10 cellular contexts compared by ENCODE assay signal in genomic region chr17:43468746-43469544, GRCh38. TPM values are rescaled to one million over a fixed set of nuclear protein-coding genes. Genes with fewer than 3 reads are reported as not detected.
DNase-seq lines count a peak whose midpoint lies in the region; ATAC-seq and TF ChIP-seq lines count a peak whose summit lies in the region.
"Had no signal": no experiment of that assay in that cellular context is flagged by ENCODE, and none has a peak within 500 bp of the region (broad histone marks: within the 10 kb centered on the region; RNA-seq: fewer than 3 reads in every experiment).

No MANE protein-coding gene starts in this region.

- H3K4me1 Mint-ChIP-seq in MCF 10A (ENCODE audit: insufficient read depth, unreplicated experiment): peaks cover 27% of the 10 kb centered on the region

- DNase-seq in MCF 10A (ENCODE audit: unreplicated experiment) (peak; percentile 95), breast epithelium (ENCODE audit: low spot score in 2 of 2) (no peak), foreskin keratinocyte (peak; percentile 100), vagina (ENCODE audit: extremely low spot score in 2 of 2) (no peak), NCI-H187 (lab: John Stamatoyannopoulos, UW) (no peak), esophagus muscularis mucosa (ENCODE audit: extremely low spot score) (no peak)

- H3K27me3 ChIP-seq in breast epithelium (no peaks in the 10 kb centered on the region), foreskin keratinocyte (no peaks in the 10 kb centered on the region), vagina (no peaks in the 10 kb centered on the region), esophagus muscularis mucosa (no peaks in the 10 kb centered on the region)
- H3K27me3 ChIP-seq: cardiac muscle cell had no signal

- H3K9me3 ChIP-seq in breast epithelium: no peaks in the 10 kb centered on the region
- no peaks in the 10 kb centered on the region for H3K9me3 ChIP-seq in vagina
- no peaks in the 10 kb centered on the region for H3K9me3 ChIP-seq in esophagus muscularis mucosa

- TF ChIP-seq EP300 in esophagus muscularis mucosa (IDR thresholded peaks at IDR 0.05): no peak

- H3K9me3 Mint-ChIP-seq in MCF 10A (ENCODE audit: unreplicated experiment): no peaks in the 10 kb centered on the region

- H3K4me3 Mint-ChIP-seq in MCF 10A (ENCODE audit: unreplicated experiment): peak overlapping the region; percentile 9

- no peak overlapping the region for H3K4me3 ChIP-seq in breast epithelium
- no peak overlapping the region for H3K4me3 ChIP-seq in vagina
- no peak overlapping the region for H3K4me3 ChIP-seq in esophagus muscularis mucosa
- H3K4me3 ChIP-seq: cardiac muscle cell had no signal

- ATAC-seq in SK-N-SH treated with all-trans-retinoic acid at 6 μM for 48 hours (peak; percentile 59), foreskin keratinocyte (peak; percentile 92), GM18861 (IDR thresholded peaks at IDR 0.05; ENCODE audit: unreplicated experiment) (no peak)

- H3K27ac Mint-ChIP-seq in MCF 10A (ENCODE audit: low read depth, unreplicated experiment): peak overlapping the region; percentile 88

- POLR2A ChIA-PET in MCF 10A (lab: Yijun Ruan, JAX): interaction anchor here (0.6 to 19.6 kb wide), 20 partner anchors 9 to 340 kb away, joined by 3 to 640 read pairs (median 9); partner anchors contain the start of genes ARL4D and DHX8

- no TSS peak for BruUV-seq in MCF 10A (replicated peaks; lab: Mats Ljungman, UMichigan)

- H3K27me3 Mint-ChIP-seq in MCF 10A (ENCODE audit: insufficient read depth, unreplicated experiment): no peaks in the 10 kb centered on the region

- H3K27ac ChIP-seq in breast epithelium (peak overlapping the region in 1 of 2 donors; percentile 52), foreskin keratinocyte (peak overlapping the region; percentile 91), vagina (peak overlapping the region; percentile 76), esophagus muscularis mucosa (replicated peaks in 1 of 4) (peak overlapping the region in 1 of 4 donors; percentile 35)
- H3K27ac ChIP-seq: C4-2B, cardiac muscle cell had no signal

- TF ChIP-seq POLR2A in breast epithelium (IDR thresholded peaks at IDR 0.05) (no peak), vagina (IDR thresholded peaks at IDR 0.05) (no peak), esophagus muscularis mucosa (IDR thresholded peaks at IDR 0.05; ENCODE audit: low read depth) (no peak)

- CTCF ChIA-PET in MCF 10A (lab: Yijun Ruan, JAX): interaction anchor here (0.6 to 4.3 kb wide), 13 partner anchors 11 to 285 kb away, joined by 3 to 40 read pairs (median 4); partner anchors contain the start of genes ARL4D and DHX8

- H3K36me3 Mint-ChIP-seq in MCF 10A (ENCODE audit: insufficient read depth, unreplicated experiment): no peaks in the 10 kb centered on the region

- H3K4me1 ChIP-seq in breast epithelium: peaks cover 0 to 5% of the 10 kb centered on the region in 2 donors
- H3K4me1 ChIP-seq in foreskin keratinocyte: peaks cover 28% of the 10 kb centered on the region
- peaks cover 24% of the 10 kb centered on the region for H3K4me1 ChIP-seq in vagina
- peaks cover 0 to 15% (median 12%) of the 10 kb centered on the region in 4 donors for H3K4me1 ChIP-seq in esophagus muscularis mucosa

- WGBS in esophagus muscularis mucosa: 86% methylated on average over 6 of the region's 7 CpGs

- H3K36me3 ChIP-seq in breast epithelium (no peaks in the 10 kb centered on the region), vagina (no peaks in the 10 kb centered on the region), esophagus muscularis mucosa (no peaks in the 10 kb centered on the region)
- H3K36me3 ChIP-seq: cardiac muscle cell had no signal

- TF ChIP-seq CTCF in MCF 10A (IDR thresholded peaks at IDR 0.05; ENCODE audit: unreplicated experiment) (no peak), breast epithelium (IDR thresholded peaks at IDR 0.05) (no peak), foreskin keratinocyte (conservative IDR thresholded peaks at IDR 0.05) (no peak), vagina (IDR thresholded peaks at IDR 0.05) (no peak), esophagus muscularis mucosa (IDR thresholded peaks at IDR 0.05) (no peak)

- intact Hi-C loops in MCF 10A (cut with micrococcal nuclease): loop anchor here (1.0 to 5.0 kb wide), 3 partner anchors 11 to 71 kb away; partner anchors contain the start of gene ARL4D
- intact Hi-C loops in breast epithelium (cut with DNase I; ENCODE audit: low total_unique reads): no loop called here
- intact Hi-C loops in vagina (cut with DNase I): loop anchor here (10.0 kb wide), 1 partner anchor 64 kb away; no protein-coding TSS in a partner anchor
- intact Hi-C loops in esophagus muscularis mucosa (cut with DNase I): no loop called here

TF ChIP-seq in SK-N-SH treated with all-trans-retinoic acid at 6 μM for 48 hours, 23 proteins besides CTCF, POLR2A, EP300 and RAD21 (continues in another document):
- TF ChIP-seq ARNTL (CRISPR knock-in tag; IDR thresholded peaks at IDR 0.05; ENCODE audit: borderline replicate concordance, low read depth) (no peak), ZFP3 (CRISPR knock-in tag; IDR thresholded peaks at IDR 0.05) (no peak), TCF4 (CRISPR knock-in tag; IDR thresholded peaks at IDR 0.05; ENCODE audit: borderline replicate concordance) (no peak), RARB (CRISPR knock-in tag; IDR thresholded peaks at IDR 0.05) (no peak), PATZ1 (CRISPR knock-in tag; IDR thresholded peaks at IDR 0.05; ENCODE audit: borderline replicate concordance) (no peak), ZNF8 (CRISPR knock-in tag; IDR thresholded peaks at IDR 0.05) (no peak), GLIS3 (CRISPR knock-in tag; IDR thresholded peaks at IDR 0.05) (no peak), CREB5 (CRISPR knock-in tag; IDR thresholded peaks at IDR 0.05; ENCODE audit: low read depth) (no peak), CSDC2 (CRISPR knock-in tag; IDR thresholded peaks at IDR 0.05) (no peak), ZFP30 (CRISPR knock-in tag; IDR thresholded peaks at IDR 0.05) (no peak), OSR1 (CRISPR knock-in tag; IDR thresholded peaks at IDR 0.05) (no peak), CSRNP3 (CRISPR knock-in tag; IDR thresholded peaks at IDR 0.05) (no peak), TOX (CRISPR knock-in tag; IDR thresholded peaks at IDR 0.05; ENCODE audit: borderline replicate concordance) (no peak), ESRRG (CRISPR knock-in tag; IDR thresholded peaks at IDR 0.05) (no peak), POU6F1 (CRISPR knock-in tag; IDR thresholded peaks at IDR 0.05; ENCODE audit: borderline replicate concordance, low read depth) (no peak), SNAI2 (CRISPR knock-in tag; IDR thresholded peaks at IDR 0.05) (no peak)

RNA-seq across cellular contexts. Expression of gene DHX8, which starts 14.8 kb away (rescaled TPM):
- total RNA-seq in MCF 10A (2022): 56.9 and 62.1 TPM in 2 replicates
- total RNA-seq in breast epithelium: 10 to 100 TPM; 32.5 to 44.1 (median 42.0) TPM
- total RNA-seq in foreskin keratinocyte: 43.3 and 45.4 TPM in 2 replicates
- polyA plus RNA-seq in foreskin keratinocyte: 28.7 and 28.9 TPM in 2 replicates
- 32.7 TPM for total RNA-seq in vagina
- total RNA-seq in esophagus muscularis mucosa: 10 to 100 TPM; 31.7 to 35.1 (median 33.4) TPM

Comparison
In these comparisons a context has a peak if more than half of its experiments do, and no peak if none do; other contexts are left out.
1. DNase-seq: peak in MCF 10A (single experiment) and foreskin keratinocyte (2 of 2); none in breast epithelium (0 of 2), vagina (0 of 2), NCI-H187 (0 of 2) and esophagus muscularis mucosa (single experiment).
2. intact Hi-C loops: an anchor here in MCF 10A (1.0 to 5.0 kb wide) and vagina (10.0 kb wide); none called in breast epithelium and esophagus muscularis mucosa.